Comparison of ENCODE assay signal across 12 cellular contexts in genomic region chr17:64739316-64740058, GRCh38.
DNase-seq lines count a peak whose midpoint lies in the region; ATAC-seq and TF ChIP-seq lines count a peak whose summit lies in the region.
"Had no signal": no experiment of that assay in that cellular context is flagged by ENCODE, and none has a peak within 500 bp of the region (broad histone marks: within the 10 kb centered on the region; RNA-seq: fewer than 3 reads in every experiment).

No MANE protein-coding gene starts in this region.

- H3K4me1 ChIP-seq in CD8-positive, alpha-beta T cell (ENCODE audit: insufficient read depth, low read length), result no peaks in the 10 kb centered on the region

- no peaks in the 10 kb centered on the region for H3K9me3 Mint-ChIP-seq in stimulated activated naive CD8-positive, alpha-beta T cell treated with anti-CD3 and anti-CD28 coated beads, Interleukin-15, amount 100 ng/mL, for 72 hours
- H3K9me3 Mint-ChIP-seq in CD8-positive, alpha-beta T cell, result no peaks in the 10 kb centered on the region

- POLR2A ChIA-PET in CD8-positive, alpha-beta T cell (lab: Charles Lee), result no interaction called here

- CTCF ChIA-PET in CD8-positive, alpha-beta T cell (lab: Charles Lee), result interaction anchor here (0.7 to 3.0 kb wide), 3 partner anchors 12 to 114 kb away, joined by 3 to 11 read pairs (median 3); no protein-coding TSS in a partner anchor

- no peaks in the 10 kb centered on the region for H3K9me3 ChIP-seq in CD8-positive, alpha-beta T cell (ENCODE audit: low read length)

- H3K4me3 Mint-ChIP-seq in stimulated activated naive CD8-positive, alpha-beta T cell treated with anti-CD3 and anti-CD28 coated beads, Interleukin-15, amount 100 ng/mL, for 72 hours, result peak overlapping the region in 1 of 2 donors; percentile 21
- no peak overlapping the region for H3K4me3 Mint-ChIP-seq in CD8-positive, alpha-beta T cell

- intact Hi-C loops in CD8-positive, alpha-beta T cell (cut with DNase I, micrococcal nuclease), result loop anchor here (2.0 to 10.0 kb wide), 4 partner anchors 77 to 319 kb away; partner anchors contain the start of gene SMURF2 (in 1 of the 2)

- H3K4me3 ChIP-seq in choroid plexus epithelial cell (ENCODE audit: low read depth, low read length), result no peak overlapping the region
- H3K4me3 ChIP-seq in CD8-positive, alpha-beta T cell (ENCODE audit: low read depth, low read length), result no peak overlapping the region

- H3K27me3 Mint-ChIP-seq in stimulated activated naive CD8-positive, alpha-beta T cell treated with anti-CD3 and anti-CD28 coated beads, Interleukin-15, amount 100 ng/mL, for 72 hours, result no peaks in the 10 kb centered on the region
- no peaks in the 10 kb centered on the region for H3K27me3 Mint-ChIP-seq in CD8-positive, alpha-beta T cell (ENCODE audit: low read depth)

- H3K27ac ChIP-seq in CD8-positive, alpha-beta T cell (ENCODE audit: low read depth, low read length), result no peak overlapping the region
- H3K27ac ChIP-seq: C4-2B had no signal

- no peaks in the 10 kb centered on the region for H3K36me3 Mint-ChIP-seq in CD8-positive, alpha-beta T cell

- H3K27me3 ChIP-seq in CD8-positive, alpha-beta T cell (ENCODE audit: insufficient read depth, low read length), result no peaks in the 10 kb centered on the region

- no peak for TF ChIP-seq CTCF in choroid plexus epithelial cell (conservative IDR thresholded peaks at IDR 0.05; ENCODE audit: low read depth, low read length)
- no peak for TF ChIP-seq CTCF in CD8-positive, alpha-beta T cell (IDR thresholded peaks at IDR 0.05)

- peaks cover 29% of the 10 kb centered on the region for H3K4me1 Mint-ChIP-seq in stimulated activated naive CD8-positive, alpha-beta T cell treated with anti-CD3 and anti-CD28 coated beads, Interleukin-15, amount 100 ng/mL, for 72 hours
- H3K4me1 Mint-ChIP-seq in CD8-positive, alpha-beta T cell (ENCODE audit: low read depth), result peaks cover 22% of the 10 kb centered on the region

- H3K27ac Mint-ChIP-seq in stimulated activated naive CD8-positive, alpha-beta T cell treated with anti-CD3 and anti-CD28 coated beads, Interleukin-15, amount 100 ng/mL, for 72 hours, result peak overlapping the region in 1 of 2 donors; percentile 27
- no peak overlapping the region for H3K27ac Mint-ChIP-seq in CD8-positive, alpha-beta T cell

- DNase-seq in stimulated activated naive CD8-positive, alpha-beta T cell treated with anti-CD3 and anti-CD28 coated beads, Interleukin-15, Interleukin-2, amounts not matched to agents 100 U/mL and 50 U/mL, for 24 hours, result no peak
- DNase-seq in stimulated activated naive CD8-positive, alpha-beta T cell treated with anti-CD3 and anti-CD28 coated beads, Interleukin-15, amount 100 ng/mL, for 72 hours, result no peak
- DNase-seq in choroid plexus epithelial cell (ENCODE audit: low read depth) (peak; percentile 47), lung microvascular endothelial cell (ENCODE audit: low read depth in 2 of 2) (peak; percentile 20 to 75), SHP77 treated with DMSO at 0.1 percent for 48 hours (lab: John Stamatoyannopoulos, UW) (no peak)
- DNase-seq in CD8-positive, alpha-beta T cell, result no peak
- DNase-seq: activated CD8-positive, alpha-beta memory T cell treated with anti-CD3 and anti-CD28 coated beads, Interleukin-2, amount 50 U/mL, for 48 hours; NCI-H2227 treated with DMSO at 0.1 percent for 48 hours; occipital lobe had no signal

- ATAC-seq in stimulated activated naive CD8-positive, alpha-beta T cell treated with anti-CD3 and anti-CD28 coated beads, Interleukin-15, Interleukin-2, amounts not matched to agents 100 U/mL and 50 U/mL, for 24 hours, result peak; percentile 59
- ATAC-seq in stimulated activated naive CD8-positive, alpha-beta T cell treated with anti-CD3 and anti-CD28 coated beads, Interleukin-15, amount 100 ng/mL, for 72 hours, result no peak
- no peak for ATAC-seq in HG03342 (IDR thresholded peaks at IDR 0.05; ENCODE audit: unreplicated experiment)
- no peak for ATAC-seq in CD8-positive, alpha-beta T cell
- no peak for ATAC-seq in HG03025 (IDR thresholded peaks at IDR 0.05; ENCODE audit: low FRiP score, unreplicated experiment)

- no peaks in the 10 kb centered on the region for H3K36me3 ChIP-seq in CD8-positive, alpha-beta T cell (ENCODE audit: insufficient read depth, low read length)

Comparison
In these comparisons a context has a peak if more than half of its experiments do, and no peak if none do; other contexts are left out.
1. DNase-seq: peak in choroid plexus epithelial cell (single experiment) and lung microvascular endothelial cell (2 of 2); none in stimulated activated naive CD8-positive, alpha-beta T cell treated with anti-CD3 and anti-CD28 coated beads, Interleukin-15, Interleukin-2, amounts not matched to agents 100 U/mL and 50 U/mL, for 24 hours (single experiment), stimulated activated naive CD8-positive, alpha-beta T cell treated with anti-CD3 and anti-CD28 coated beads, Interleukin-15, amount 100 ng/mL, for 72 hours (0 of 2), SHP77 treated with DMSO at 0.1 percent for 48 hours (single experiment) and CD8-positive, alpha-beta T cell (0 of 7).